Comparison of ENCODE assay signal across 8 cellular contexts in genomic region chr7:99551767-99552463, GRCh38. TPM values are rescaled to one million over a fixed set of nuclear protein-coding genes. Genes with fewer than 3 reads are reported as not detected.
A peak's percentile ranks its signal among the peaks of the same experiment; 100 is the strongest.
DNase-seq lines count a peak whose midpoint lies in the region; ATAC-seq and TF ChIP-seq lines count a peak whose summit lies in the region.

Gene FAM200A, minus strand, starts transcription at chr7:99552114. Its CDS starts 3,707 bp downstream, at chr7:99548407.

- H3K9me3 ChIP-seq in KOPT-K1 (ENCODE audit: insufficient read depth, low read length, poor library complexity, severe bottlenecking) = no peaks in the 10 kb centered on the region

- peaks cover 16% of the 10 kb centered on the region for H3K9me3 Mint-ChIP-seq in activated T-helper 2 cell treated with anti-CD3 and anti-CD28 coated beads, Interferon-gamma antibody, Interleukin-2, Interleukin-4, amounts not matched to agents 10 μg/mL and 5 μg/mL and 100 μg/mL, durations not matched to agents 14 hours and 24 hours and 36 hours
- H3K9me3 Mint-ChIP-seq in natural killer cell = no peaks in the 10 kb centered on the region

- peak within 1 kb of the TSS; percentile 87 for H3K27ac Mint-ChIP-seq in activated T-helper 2 cell treated with anti-CD3 and anti-CD28 coated beads, Interferon-gamma antibody, Interleukin-2, Interleukin-4, amounts not matched to agents 10 μg/mL and 5 μg/mL and 100 μg/mL, durations not matched to agents 14 hours and 24 hours and 36 hours
- H3K27ac Mint-ChIP-seq in natural killer cell = peak within 1 kb of the TSS; percentile 94 to 95

- peaks cover 52% of the 10 kb centered on the region for H3K36me3 ChIP-seq in KOPT-K1 (ENCODE audit: insufficient read depth, low read length)

- no peaks in the 10 kb centered on the region for H3K27me3 Mint-ChIP-seq in activated T-helper 2 cell treated with anti-CD3 and anti-CD28 coated beads, Interferon-gamma antibody, Interleukin-2, Interleukin-4, amounts not matched to agents 10 μg/mL and 5 μg/mL and 100 μg/mL, durations not matched to agents 14 hours and 24 hours and 36 hours (ENCODE audit: low read depth)
- no peaks in the 10 kb centered on the region for H3K27me3 Mint-ChIP-seq in natural killer cell (ENCODE audit: low read depth in 2 of 2)

- ATAC-seq in GM21717 (IDR thresholded peaks at IDR 0.05; ENCODE audit: unreplicated experiment) (peak; percentile 89), natural killer cell (peak; percentile 97 to 99 (median 98))

- peaks cover 64% of the 10 kb centered on the region for H3K36me3 Mint-ChIP-seq in activated T-helper 2 cell treated with anti-CD3 and anti-CD28 coated beads, Interferon-gamma antibody, Interleukin-2, Interleukin-4, amounts not matched to agents 10 μg/mL and 5 μg/mL and 100 μg/mL, durations not matched to agents 14 hours and 24 hours and 36 hours (ENCODE audit: low read depth)
- H3K36me3 Mint-ChIP-seq in natural killer cell = peaks cover 6% of the 10 kb centered on the region

- H3K27ac ChIP-seq in KOPT-K1 (ENCODE audit: low read depth, low read length, poor library complexity, severe bottlenecking) = peak within 1 kb of the TSS; percentile 76

- DNase-seq in DMS53 (lab: John Stamatoyannopoulos, UW) (peak; percentile 98), RPMI7951 (ENCODE audit: low read depth) (peak; percentile 96), fibroblast of pulmonary artery (ENCODE audit: low read depth) (peak; percentile 97), natural killer cell (peak; percentile 79)
- peak; percentile 75 for DNase-seq in activated T-helper 2 cell treated with anti-CD3 and anti-CD28 coated beads, Interferon-gamma antibody, Interleukin-2, Interleukin-4, amounts not matched to agents 10 μg/mL and 5 μg/mL and 100 μg/mL, durations not matched to agents 14 hours and 24 hours and 36 hours (ENCODE audit: low spot score)
- DNase-seq in stimulated activated naive CD4-positive, alpha-beta T cell (lab: John Stamatoyannopoulos, UW) = peak; percentile 72 to 85 (median 80)

- H3K4me3 Mint-ChIP-seq in activated T-helper 2 cell treated with anti-CD3 and anti-CD28 coated beads, Interferon-gamma antibody, Interleukin-2, Interleukin-4, amounts not matched to agents 10 μg/mL and 5 μg/mL and 100 μg/mL, durations not matched to agents 14 hours and 24 hours and 36 hours (ENCODE audit: low read depth) = peak within 1 kb of the TSS; percentile 90
- H3K4me3 Mint-ChIP-seq in natural killer cell = peak within 1 kb of the TSS; percentile 92

- intact Hi-C loops in activated T-helper 2 cell treated with anti-CD3 and anti-CD28 coated beads, Interferon-gamma antibody, Interleukin-2, Interleukin-4, amounts not matched to agents 10 μg/mL and 5 μg/mL and 100 μg/mL, durations not matched to agents 14 hours and 24 hours and 36 hours (cut with micrococcal nuclease) = loop anchor here (1.0 kb wide), 2 partner anchors 52 to 79 kb away; partner anchors contain the start of gene ZNF394
- intact Hi-C loops in natural killer cell (cut with micrococcal nuclease) = loop anchor here (1.0 to 5.0 kb wide), 3 partner anchors 48 to 145 kb away; partner anchors contain the start of genes BUD31, PDAP1, ZKSCAN5 and ZNF394

- no peak for TF ChIP-seq CTCF in fibroblast of pulmonary artery (IDR thresholded peaks at IDR 0.05; ENCODE audit: low read length, missing control alignments)
- no peak for TF ChIP-seq CTCF in natural killer cell (IDR thresholded peaks at IDR 0.05)

- H3K4me1 Mint-ChIP-seq in activated T-helper 2 cell treated with anti-CD3 and anti-CD28 coated beads, Interferon-gamma antibody, Interleukin-2, Interleukin-4, amounts not matched to agents 10 μg/mL and 5 μg/mL and 100 μg/mL, durations not matched to agents 14 hours and 24 hours and 36 hours (ENCODE audit: low read depth) = peaks cover 19% of the 10 kb centered on the region
- H3K4me1 Mint-ChIP-seq in natural killer cell = peaks cover 24 to 40% of the 10 kb centered on the region in 2 donors

- H3K4me3 ChIP-seq in fibroblast of pulmonary artery (replicated peaks; ENCODE audit: low read depth, low read length) = peak within 1 kb of the TSS; percentile 83

RNA-seq across cellular contexts. Expression of gene FAM200A, which starts in this region (rescaled TPM):
- total RNA-seq in RPMI7951 (2014; rRNA removed; shearing (Covaris generic)) = 9.5 and 10.8 TPM in 2 replicates
- 5.2 and 5.6 TPM in 2 replicates for total RNA-seq in activated T-helper 2 cell treated with anti-CD3 and anti-CD28 coated beads, Interferon-gamma antibody, Interleukin-2, Interleukin-4, amounts not matched to agents 10 μg/mL and 5 μg/mL and 100 μg/mL, durations not matched to agents 14 hours and 24 hours and 36 hours
- total RNA-seq in natural killer cell = 1 to 10 TPM; 2.3 to 3.1 (median 2.6) TPM

Comparison
In these comparisons a context has a peak if more than half of its experiments do, and no peak if none do; other contexts are left out.
1. Peak in every context shown above with its lines: DNase-seq, ATAC-seq, H3K4me3 ChIP-seq and H3K27ac ChIP-seq.